ENCODE assay signal across 14 cellular contexts in the genomic region with DNA sequence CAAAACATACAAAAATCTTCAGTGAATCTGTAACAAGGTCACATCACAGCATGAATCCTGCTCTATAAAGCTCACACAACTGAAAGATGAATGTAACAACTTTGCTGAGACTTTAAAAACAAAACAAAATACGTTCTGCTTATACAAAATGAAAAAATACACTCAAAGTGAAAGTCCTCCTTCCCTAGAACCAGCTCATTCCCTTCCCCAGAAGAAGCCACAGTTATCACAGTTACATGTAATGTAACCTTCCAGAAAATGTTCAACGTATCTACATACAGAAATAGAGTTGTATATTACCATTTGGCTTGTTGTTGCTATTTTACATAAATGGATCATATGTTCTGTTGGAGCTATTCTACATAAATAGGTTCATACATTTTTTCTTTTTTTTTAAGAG. TPM values are rescaled to one million over a fixed set of nuclear protein-coding genes. Genes with fewer than 3 reads are reported as not detected.
DNase-seq lines count a peak whose midpoint lies in the region; ATAC-seq, FAIRE-seq and TF ChIP-seq lines count a peak whose summit lies in the region.
"Had no signal": no experiment of that assay in that cellular context is flagged by ENCODE, and none has a peak within 500 bp of the region (broad histone marks: within the 10 kb centered on the region; RNA-seq: fewer than 3 reads in every experiment).

No MANE protein-coding gene starts in this region.

- TF ChIP-seq CTCF in DND-41 (IDR thresholded peaks at IDR 0.05; ENCODE audit: borderline replicate concordance, extremely low read depth, low read length, poor library complexity, severe bottlenecking) = no peak
- no peak for TF ChIP-seq CTCF in kidney (IDR thresholded peaks at IDR 0.05; ENCODE audit: borderline replicate concordance, extremely low read depth, insufficient read depth)
- no peak for TF ChIP-seq CTCF in right atrium auricular region (IDR thresholded peaks at IDR 0.05)
- TF ChIP-seq CTCF in lower leg skin (IDR thresholded peaks at IDR 0.05) = no peak

- H3K9ac ChIP-seq in DND-41 (ENCODE audit: low read depth, low read length) = no peak overlapping the region
- no peak overlapping the region for H3K9ac ChIP-seq in kidney (ENCODE audit: low read length in 2 of 2)

- H2AFZ ChIP-seq in ACC112 (ENCODE audit: low read length, unreplicated experiment) (no peak overlapping the region), DND-41 (ENCODE audit: low read depth, low read length) (no peak overlapping the region)

- no peak for TF ChIP-seq POLR2A in lower leg skin (IDR thresholded peaks at IDR 0.05)

- peaks cover 57% of the 10 kb centered on the region for H3K36me3 Mint-ChIP-seq in activated CD4-positive, alpha-beta memory T cell treated with anti-CD3 and anti-CD28 coated beads for 36 hours

- peaks cover 68% of the 10 kb centered on the region for H3K4me1 Mint-ChIP-seq in activated CD4-positive, alpha-beta memory T cell treated with anti-CD3 and anti-CD28 coated beads for 36 hours (ENCODE audit: low read depth)

- peak overlapping the region; percentile 14; the same call in 1 of the 2 replicates for H3K4me3 ChIP-seq in ACC112 (ENCODE audit: low read depth, low read length)
- H3K4me3 ChIP-seq in DND-41 (ENCODE audit: low read depth in 1 of 2, low read length in 2 of 2) = no peak overlapping the region
- peak overlapping the region; percentile 9 to 89 for H3K4me3 ChIP-seq in kidney (ENCODE audit: low read length in 2 of 2)
- H3K4me3 ChIP-seq in small intestine (ENCODE audit: low read depth in 1 of 2, low read length in 2 of 2) = no peak overlapping the region
- no peak overlapping the region for H3K4me3 ChIP-seq in right atrium auricular region
- no peak overlapping the region for H3K4me3 ChIP-seq in lower leg skin (ENCODE audit: low read depth, poor library complexity, severe bottlenecking)

- H3K27ac Mint-ChIP-seq in activated CD4-positive, alpha-beta memory T cell treated with anti-CD3 and anti-CD28 coated beads for 36 hours = peak overlapping the region; percentile 95

- no peaks in the 10 kb centered on the region for H3K27me3 Mint-ChIP-seq in activated CD4-positive, alpha-beta memory T cell treated with anti-CD3 and anti-CD28 coated beads for 36 hours

- H3K27me3 ChIP-seq in ACC112 (ENCODE audit: insufficient read depth, low read length) (no peaks in the 10 kb centered on the region), DND-41 (ENCODE audit: insufficient read depth, low read length, poor library complexity) (no peaks in the 10 kb centered on the region), small intestine (ENCODE audit: control insufficient read depth in 2 of 2, insufficient read depth in 2 of 2, low read length in 2 of 2) (no peaks in the 10 kb centered on the region), right atrium auricular region (no peaks in the 10 kb centered on the region)

- no peak for DNase-seq in DND-41
- DNase-seq in activated CD4-positive, alpha-beta memory T cell treated with anti-CD3 and anti-CD28 coated beads for 36 hours = no peak
- DNase-seq in kidney = no peak
- DNase-seq in small intestine = no peak
- no peak for DNase-seq in right atrium auricular region (ENCODE audit: low spot score)
- no peak for DNase-seq in lower leg skin (ENCODE audit: low spot score in 2 of 2)
- DNase-seq: activated CD4-positive, alpha-beta T cell treated with anti-CD3 and anti-CD28 coated beads, Interleukin-2, amount 50 U/mL, for 4 hours; effector CD4-positive, alpha-beta T cell; hypothalamus; NCI-H1105 treated with DMSO at 0.1 percent for 48 hours; Right ventricle myocardium superior; substantia nigra had no signal

- H4K20me1 ChIP-seq in DND-41 (ENCODE audit: insufficient read depth, low read length) = no peaks in the 10 kb centered on the region; the same call in 1 of the 2 replicates

- peak overlapping the region; percentile 96 for H3K4me3 Mint-ChIP-seq in activated CD4-positive, alpha-beta memory T cell treated with anti-CD3 and anti-CD28 coated beads for 36 hours

- intact Hi-C loops in activated CD4-positive, alpha-beta memory T cell treated with anti-CD3 and anti-CD28 coated beads for 36 hours (cut with micrococcal nuclease) = loop anchor here (1.0 to 2.0 kb wide), 10 partner anchors 10 to 288 kb away; no protein-coding TSS in a partner anchor
- intact Hi-C loops in kidney (cut with DNase I) (no loop called here), lower leg skin (cut with DNase I; ENCODE audit: low total_unique reads) (no loop called here)

- H3K27ac ChIP-seq in ACC112 (ENCODE audit: low read depth, low read length) = no peak overlapping the region
- no peak overlapping the region for H3K27ac ChIP-seq in DND-41 (ENCODE audit: low read length)
- H3K27ac ChIP-seq in kidney (ENCODE audit: low read depth in 2 of 2, low read length in 2 of 2) = no peak overlapping the region
- H3K27ac ChIP-seq in small intestine (ENCODE audit: low read depth in 1 of 2, low read length in 1 of 2) = no peak overlapping the region
- H3K27ac ChIP-seq in right atrium auricular region = no peak overlapping the region

- no peaks in the 10 kb centered on the region for H3K9me3 ChIP-seq in DND-41 (ENCODE audit: insufficient read depth, low read length, severe bottlenecking)
- H3K9me3 ChIP-seq in kidney (ENCODE audit: control insufficient read depth in 1 of 2, low read length in 2 of 2) = no peaks in the 10 kb centered on the region
- no peaks in the 10 kb centered on the region for H3K9me3 ChIP-seq in small intestine (ENCODE audit: control insufficient read depth, low read depth)
- H3K9me3 ChIP-seq in right atrium auricular region = no peaks in the 10 kb centered on the region

- peaks cover 22% of the 10 kb centered on the region for H3K4me1 ChIP-seq in ACC112 (ENCODE audit: control insufficient read depth, insufficient read depth, low read length, unreplicated experiment)
- peaks cover 26% of the 10 kb centered on the region for H3K4me1 ChIP-seq in DND-41 (ENCODE audit: insufficient read depth, low read length)
- peaks cover 14 to 16% of the 10 kb centered on the region in 2 donors for H3K4me1 ChIP-seq in kidney (ENCODE audit: control insufficient read depth in 1 of 2, insufficient read depth in 1 of 2, low read depth in 1 of 2, low read length in 2 of 2)
- peaks cover 0 to 7% of the 10 kb centered on the region in 2 donors for H3K4me1 ChIP-seq in small intestine (ENCODE audit: control insufficient read depth in 2 of 2, insufficient read depth in 1 of 2, low read depth in 1 of 2, low read length in 1 of 2)
- peaks cover 0 to 23% of the 10 kb centered on the region in 2 donors for H3K4me1 ChIP-seq in right atrium auricular region

- CTCF ChIA-PET in activated CD4-positive, alpha-beta memory T cell treated with anti-CD3 and anti-CD28 coated beads for 36 hours (lab: Charles Lee) = interaction anchor here (0.9 to 3.5 kb wide), 8 partner anchors 9 to 444 kb away, joined by 4 to 13 read pairs (median 6); no protein-coding TSS in a partner anchor

- POLR2A ChIA-PET in activated CD4-positive, alpha-beta memory T cell treated with anti-CD3 and anti-CD28 coated beads for 36 hours (lab: Charles Lee) = interaction anchor here (0.7 to 5.5 kb wide), 17 partner anchors 9 to 1233 kb away, joined by 3 to 83 read pairs (median 6); a partner anchor contains a TSS

- peak overlapping the region; percentile 90; the same call in 1 of the 2 replicates for H3K4me2 ChIP-seq in DND-41 (ENCODE audit: insufficient read depth, low read length)

- H3K36me3 ChIP-seq in ACC112 (ENCODE audit: insufficient read depth, low read length) (0 out of 2 replicates have a peak, but pooled peaks cover 5% of the 10 kb centered on the region), DND-41 (ENCODE audit: insufficient read depth, low read length) (peaks cover 12% of the 10 kb centered on the region), kidney (ENCODE audit: control insufficient read depth in 1 of 2, insufficient read depth in 2 of 2, low read length in 2 of 2) (peaks cover 3 to 10% of the 10 kb centered on the region in 2 donors), small intestine (ENCODE audit: control insufficient read depth in 2 of 2, insufficient read depth in 2 of 2, low read length in 2 of 2) (peaks cover 0 to 4% of the 10 kb centered on the region in 2 donors), right atrium auricular region (peaks cover 7% of the 10 kb centered on the region)

- FAIRE-seq in kidney (lab: Jason Lieb, UNC) (no peak), small intestine (lab: Jason Lieb, UNC) (no peak)

- no peak for ATAC-seq in DND-41 (ENCODE audit: insufficient read depth, low read depth)
- ATAC-seq in GM19035 (IDR thresholded peaks at IDR 0.05; ENCODE audit: unreplicated experiment) = no peak

- WGBS in small intestine, 3 donors = 45 to 57% (median 46%) methylated on average over 2 of the region's 2 CpGs
- WGBS in lower leg skin, 2 donors = 80 to 84% methylated on average over 2 of the region's 2 CpGs

- no peaks in the 10 kb centered on the region for H3K9me3 Mint-ChIP-seq in activated CD4-positive, alpha-beta memory T cell treated with anti-CD3 and anti-CD28 coated beads for 36 hours

- peaks cover 47% of the 10 kb centered on the region for H3K79me2 ChIP-seq in ACC112 (ENCODE audit: control insufficient read depth, insufficient read depth, low read length, unreplicated experiment)
- peaks cover 37% of the 10 kb centered on the region for H3K79me2 ChIP-seq in DND-41 (ENCODE audit: insufficient read depth, low read length)

RNA-seq across cellular contexts. Expression of a gene that starts 2.6 kb away (rescaled TPM):
- 10 to 100 TPM; 38.8 to 40.9 TPM for total RNA-seq in activated CD4-positive, alpha-beta memory T cell treated with anti-CD3 and anti-CD28 coated beads for 36 hours
- total RNA-seq in kidney (31.6 TPM), right atrium auricular region (10 to 100 TPM; 16.3 to 50.4 TPM), lower leg skin (10 to 100 TPM; 30.7 to 54.4 (median 32.4) TPM)
- polyA plus RNA-seq in kidney (ENCODE audit: insufficient read depth, low read depth, low replicate concordance) (63.5 TPM), small intestine (10 to 100 TPM; 16.9 to 51.4 (median 21.1) TPM)

Comparison
In these comparisons a context has a peak if more than half of its experiments do, and no peak if none do; other contexts are left out.
1. H3K4me3 ChIP-seq: peak in ACC112 (single experiment) and kidney (2 of 2); none in DND-41 (0 of 2), small intestine (0 of 2), right atrium auricular region (0 of 2) and lower leg skin (single experiment).